2 cellular contexts compared by ENCODE assay signal in the genomic region with DNA sequence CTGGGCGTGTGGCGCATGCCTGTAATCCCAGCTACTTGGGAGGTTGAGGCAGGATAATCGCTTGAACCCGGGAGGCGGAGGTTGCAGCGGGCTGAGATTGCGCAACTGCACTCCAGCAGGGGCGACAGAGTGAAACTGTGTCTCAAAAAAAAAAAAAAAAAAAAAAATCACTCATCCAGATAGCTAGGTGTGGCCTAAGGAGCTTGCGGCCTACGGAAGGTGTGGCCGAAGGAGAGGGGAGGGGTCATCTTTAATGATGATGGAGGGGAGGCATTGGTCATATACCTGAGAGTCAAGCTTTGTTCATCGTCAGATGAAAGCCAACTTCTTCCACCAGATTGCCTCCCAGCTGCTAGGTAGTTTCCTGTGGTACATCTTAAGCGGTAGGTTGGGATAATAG.
TF ChIP-seq lines count a peak whose summit lies in the region.

No MANE protein-coding gene starts in this region.

TF ChIP-seq in GM23338, 12 proteins besides CTCF, POLR2A, EP300 and RAD21:
- no peak for TF ChIP-seq ZNF114 (CRISPR knock-in tag; IDR thresholded peaks at IDR 0.05)

TF ChIP-seq in K562, 482 proteins besides CTCF, POLR2A, EP300 and RAD21:
- TF ChIP-seq CTBP1 (IDR thresholded peaks at IDR 0.05; ENCODE audit: borderline replicate concordance) (no peak), DACH1 (IDR thresholded peaks at IDR 0.05; ENCODE audit: partially characterized antibody) (peak; percentile 66), TRIM24 (IDR thresholded peaks at IDR 0.05) (peak in 1 of 2 experiments; percentile 37; a peak in 1 of 4 replicates), CHD4 (IDR thresholded peaks at IDR 0.05; ENCODE audit: insufficient read depth, insufficient replicate concordance, low read depth, low read length, poor library complexity, severe bottlenecking) (no peak), RBM15 (IDR thresholded peaks at IDR 0.05; ENCODE audit: insufficient read depth, low read length) (no peak), DIDO1 (tag; IDR thresholded peaks at IDR 0.05; ENCODE audit: low read depth) (no peak), ZNF717 (CRISPR knock-in tag; IDR thresholded peaks at IDR 0.05) (no peak), BCOR (IDR thresholded peaks at IDR 0.05) (no peak), TARDBP (IDR thresholded peaks at IDR 0.05) (0 out of 2 replicates have a peak, but pooled peaks have one; percentile 3), CXXC5 (CRISPR knock-in tag; IDR thresholded peaks at IDR 0.05) (0 out of 2 replicates have a peak, but pooled peaks have one; percentile 21), TSC22D4 (tag; IDR thresholded peaks at IDR 0.05) (no peak), MEIS2 (IDR thresholded peaks at IDR 0.05; ENCODE audit: partially characterized antibody) (peak; percentile 49), CHD2 (IDR thresholded peaks at IDR 0.05; ENCODE audit: low read depth, low read length) (no peak), CEBPG (CRISPR knock-in tag; IDR thresholded peaks at IDR 0.05) (peak; percentile 90), CEBPG (tag; conservative IDR thresholded peaks at IDR 0.05 in 1 of 2, IDR thresholded peaks at IDR 0.05 in 1 of 2) (peak; percentile 91 to 98), CEBPB (tag; IDR thresholded peaks at IDR 0.05) (peak; percentile 99), NELFE (IDR thresholded peaks at IDR 0.05; ENCODE audit: insufficient read depth, insufficient read length) (no peak), MCM5 (IDR thresholded peaks at IDR 0.05; ENCODE audit: low read depth) (no peak), ZNF384 (IDR thresholded peaks at IDR 0.05; ENCODE audit: low read depth, low read length) (peak; percentile 92), SREBF1 (IDR thresholded peaks at IDR 0.05; ENCODE audit: borderline replicate concordance, low read depth, low read length) (no peak), NCOA1 (IDR thresholded peaks at IDR 0.05; ENCODE audit: low read depth) (no peak), GABPB1 (CRISPR knock-in tag; IDR thresholded peaks at IDR 0.05) (no peak), PRPF4 (IDR thresholded peaks at IDR 0.05; ENCODE audit: insufficient read depth, low read depth, low read length, poor library complexity, severe bottlenecking) (no peak)
- TF ChIP-seq, protein P1, sequence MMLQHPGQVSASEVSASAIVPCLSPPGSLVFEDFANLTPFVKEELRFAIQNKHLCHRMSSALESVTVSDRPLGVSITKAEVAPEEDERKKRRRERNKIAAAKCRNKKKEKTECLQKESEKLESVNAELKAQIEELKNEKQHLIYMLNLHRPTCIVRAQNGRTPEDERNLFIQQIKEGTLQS (IDR thresholded peaks at IDR 0.05), result peak; percentile 33; the same call in 1 of the 2 replicates
- TF ChIP-seq, protein P1 (CRISPR knock-in tag; conservative IDR thresholded peaks at IDR 0.05), result no peak
- TF ChIP-seq, protein P2, sequence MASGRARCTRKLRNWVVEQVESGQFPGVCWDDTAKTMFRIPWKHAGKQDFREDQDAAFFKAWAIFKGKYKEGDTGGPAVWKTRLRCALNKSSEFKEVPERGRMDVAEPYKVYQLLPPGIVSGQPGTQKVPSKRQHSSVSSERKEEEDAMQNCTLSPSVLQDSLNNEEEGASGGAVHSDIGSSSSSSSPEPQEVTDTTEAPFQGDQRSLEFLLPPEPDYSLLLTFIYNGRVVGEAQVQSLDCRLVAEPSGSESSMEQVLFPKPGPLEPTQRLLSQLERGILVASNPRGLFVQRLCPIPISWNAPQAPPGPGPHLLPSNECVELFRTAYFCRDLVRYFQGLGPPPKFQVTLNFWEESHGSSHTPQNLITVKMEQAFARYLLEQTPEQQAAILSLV (tag; IDR thresholded peaks at IDR 0.05), result peak; percentile 91
- TF ChIP-seq, protein P3, sequence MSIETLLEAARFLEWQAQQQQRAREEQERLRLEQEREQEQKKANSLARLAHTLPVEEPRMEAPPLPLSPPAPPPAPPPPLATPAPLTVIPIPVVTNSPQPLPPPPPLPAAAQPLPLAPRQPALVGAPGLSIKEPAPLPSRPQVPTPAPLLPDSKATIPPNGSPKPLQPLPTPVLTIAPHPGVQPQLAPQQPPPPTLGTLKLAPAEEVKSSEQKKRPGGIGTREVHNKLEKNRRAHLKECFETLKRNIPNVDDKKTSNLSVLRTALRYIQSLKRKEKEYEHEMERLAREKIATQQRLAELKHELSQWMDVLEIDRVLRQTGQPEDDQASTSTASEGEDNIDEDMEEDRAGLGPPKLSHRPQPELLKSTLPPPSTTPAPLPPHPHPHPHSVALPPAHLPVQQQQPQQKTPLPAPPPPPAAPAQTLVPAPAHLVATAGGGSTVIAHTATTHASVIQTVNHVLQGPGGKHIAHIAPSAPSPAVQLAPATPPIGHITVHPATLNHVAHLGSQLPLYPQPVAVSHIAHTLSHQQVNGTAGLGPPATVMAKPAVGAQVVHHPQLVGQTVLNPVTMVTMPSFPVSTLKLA (conservative IDR thresholded peaks at IDR 0.05), result no peak
